Comparison of ENCODE assay signal across 23 cellular contexts in the genomic region with DNA sequence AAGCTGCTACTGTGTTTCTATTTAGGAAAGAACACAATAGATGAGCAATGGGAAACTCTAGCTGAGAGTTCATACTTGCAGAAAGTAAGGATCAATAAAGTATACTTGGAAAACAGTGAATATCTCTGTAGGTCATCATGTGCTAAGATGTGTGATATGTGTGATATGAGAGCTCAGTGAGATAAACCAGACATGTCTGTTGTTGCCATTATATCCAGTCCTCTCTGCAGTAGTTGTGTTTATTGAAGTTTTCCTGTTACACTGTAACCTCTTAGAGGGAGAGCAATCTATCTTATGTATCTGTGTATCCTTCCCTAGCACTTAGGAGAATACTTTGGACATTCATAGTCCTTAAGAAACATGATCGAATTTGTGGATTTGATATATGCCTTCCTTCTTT. TPM values are rescaled to one million over a fixed set of nuclear protein-coding genes. Genes with fewer than 3 reads are reported as not detected.
DNase-seq lines count a peak whose midpoint lies in the region; ATAC-seq and TF ChIP-seq lines count a peak whose summit lies in the region.
"Had no signal": no experiment of that assay in that cellular context is flagged by ENCODE, and none has a peak within 500 bp of the region (broad histone marks: within the 10 kb centered on the region; RNA-seq: fewer than 3 reads in every experiment).

No MANE protein-coding gene starts in this region.

- H3K27me3 ChIP-seq in SK-N-SH (ENCODE audit: insufficient read depth) (no peaks in the 10 kb centered on the region), smooth muscle cell (ENCODE audit: low read depth) (no peaks in the 10 kb centered on the region)

- H3K4me1 Mint-ChIP-seq in activated CD8-positive, alpha-beta memory T cell treated with anti-CD3 and anti-CD28 coated beads, Interleukin-2, amount 10 ng/mL, durations not matched to agents 7 days and 5 days = peaks cover 33% of the 10 kb centered on the region

- no peaks in the 10 kb centered on the region for H3K9me2 ChIP-seq in SK-N-SH

- H2AFZ ChIP-seq in SK-N-SH (ENCODE audit: low read depth) (no peak overlapping the region), smooth muscle cell (ENCODE audit: low read depth) (no peak overlapping the region)

- no peaks in the 10 kb centered on the region for H3K27me3 Mint-ChIP-seq in activated CD8-positive, alpha-beta memory T cell treated with anti-CD3 and anti-CD28 coated beads, Interleukin-2, amount 10 ng/mL, durations not matched to agents 7 days and 5 days

- H3K27ac ChIP-seq in SK-N-SH (ENCODE audit: low read depth in 2 of 2, low read length in 1 of 2) (peak overlapping the region in 1 of 2 experiments; percentile 64; a peak in 2 of 4 replicates), smooth muscle cell (ENCODE audit: low read depth) (no peak overlapping the region)
- H3K27ac ChIP-seq: RWPE1 had no signal

- H3K9ac ChIP-seq in SK-N-SH = no peak overlapping the region
- H3K9ac ChIP-seq in smooth muscle cell (ENCODE audit: low read depth) = no peak overlapping the region

- H3F3A ChIP-seq in SK-N-SH (replicated peaks; ENCODE audit: insufficient read depth) (peaks cover 3% of the 10 kb centered on the region), smooth muscle cell (ENCODE audit: low read depth) (no peaks in the 10 kb centered on the region)

- no peak for DNase-seq in activated CD8-positive, alpha-beta memory T cell treated with anti-CD3 and anti-CD28 coated beads, Interleukin-2, amount 10 ng/mL, durations not matched to agents 7 days and 5 days
- DNase-seq in activated CD8-positive, alpha-beta memory T cell treated with anti-CD3 and anti-CD28 coated beads, Interleukin-2, amount 50 U/mL, for 48 hours = no peak
- DNase-seq in SK-N-SH (peak; percentile 36), fibroblast of villous mesenchyme (ENCODE audit: low read depth) (peak; percentile 56), smooth muscle cell (lab: John Stamatoyannopoulos, UW; ENCODE audit: unreplicated experiment) (no peak), NCI-H2171 treated with DMSO at 0.1 percent for 48 hours (lab: John Stamatoyannopoulos, UW) (no peak)
- DNase-seq in activated CD4-positive, alpha-beta T cell treated with anti-CD3 and anti-CD28 coated beads, Interleukin-2, amount 50 U/mL, for 1 hour = no peak
- DNase-seq: AML-193; C1 segment of cervical spinal cord; CD8-positive, alpha-beta T cell; DND-41; H7; NCI-H1092; NCI-H1436 treated with DMSO at 0.1 percent for 48 hours; NCI-H1930; NCI-H226; NCI-H510A treated with DMSO at 0.1 percent for 48 hours; NCI-H748 treated with DMSO at 0.1 percent for 48 hours; NK-92 treated with Interleukin-12 subunit alpha and Interleukin-12 subunit beta, amount 100 ng/mL, for 24 hours; SHP77 treated with DMSO at 0.1 percent for 48 hours had no signal

- H3K79me2 ChIP-seq in SK-N-SH (ENCODE audit: insufficient read depth) (peaks cover 16% of the 10 kb centered on the region), smooth muscle cell (ENCODE audit: low read depth) (peaks cover 22% of the 10 kb centered on the region)

- CTCF ChIA-PET in activated CD8-positive, alpha-beta memory T cell treated with anti-CD3 and anti-CD28 coated beads, Interleukin-2, amount 10 ng/mL, durations not matched to agents 7 days and 5 days (lab: Charles Lee) = interaction anchor here (1.5 kb wide), 1 partner anchor 12 kb away, joined by 4 read pairs; no protein-coding TSS in a partner anchor
- CTCF ChIA-PET in SK-N-SH (lab: Yijun Ruan, JAX) = interaction anchor here (0.6 to 2.8 kb wide), 6 partner anchors 12 to 152 kb away, joined by 3 to 8 read pairs (median 3); partner anchors contain the start of gene FHIP2A

- peak overlapping the region; percentile 43 for H3K27ac Mint-ChIP-seq in activated CD8-positive, alpha-beta memory T cell treated with anti-CD3 and anti-CD28 coated beads, Interleukin-2, amount 10 ng/mL, durations not matched to agents 7 days and 5 days
- H3K27ac Mint-ChIP-seq: CD8-positive, alpha-beta T cell had no signal

- H3K36me3 Mint-ChIP-seq in activated CD8-positive, alpha-beta memory T cell treated with anti-CD3 and anti-CD28 coated beads, Interleukin-2, amount 10 ng/mL, durations not matched to agents 7 days and 5 days = peaks cover 38% of the 10 kb centered on the region

- H3K4me1 ChIP-seq in SK-N-SH (ENCODE audit: control insufficient read depth in 1 of 2, insufficient read depth in 2 of 2, low read depth in 1 of 2, low read length in 1 of 2) (peaks cover 0 to 18% of the 10 kb centered on the region in 2 experiments; a peak in 2 of 4 replicates), smooth muscle cell (ENCODE audit: low read depth) (no peaks in the 10 kb centered on the region)

- H3K4me2 ChIP-seq in SK-N-SH (no peak overlapping the region), smooth muscle cell (peak overlapping the region; percentile 14)

- TF ChIP-seq CTCF in SK-N-SH (IDR thresholded peaks at IDR 0.05) (no peak), fibroblast of villous mesenchyme (IDR thresholded peaks at IDR 0.05; ENCODE audit: insufficient read depth, low read depth, low read length) (no peak), smooth muscle cell (IDR thresholded peaks at IDR 0.05; ENCODE audit: borderline replicate concordance, insufficient read depth, poor library complexity, severe bottlenecking) (no peak)

- H3K36me3 ChIP-seq in SK-N-SH (replicated peaks in 1 of 2; ENCODE audit: control insufficient read depth in 1 of 2, insufficient read depth in 2 of 2, low read length in 1 of 2) = peaks cover 37 to 44% of the 10 kb centered on the region in 2 experiments
- peaks cover 5% of the 10 kb centered on the region for H3K36me3 ChIP-seq in smooth muscle cell (ENCODE audit: low read depth)

- ATAC-seq in activated CD8-positive, alpha-beta memory T cell treated with anti-CD3 and anti-CD28 coated beads, Interleukin-2, amount 10 ng/mL, durations not matched to agents 7 days and 5 days = no peak
- ATAC-seq in GM18502 (IDR thresholded peaks at IDR 0.05; ENCODE audit: poor library complexity, unreplicated experiment) = no peak
- ATAC-seq: CD8-positive, alpha-beta T cell had no signal

- 0 out of 2 replicates have a peak, but pooled peaks cover 3% of the 10 kb centered on the region for H4K20me1 ChIP-seq in SK-N-SH (ENCODE audit: insufficient read depth)
- peaks cover 45% of the 10 kb centered on the region for H4K20me1 ChIP-seq in smooth muscle cell (ENCODE audit: low read depth)

- peak in 1 of 2 experiments; percentile 80; a peak in 2 of 4 replicates for TF ChIP-seq EP300 in SK-N-SH (IDR thresholded peaks at IDR 0.05; ENCODE audit: borderline replicate concordance in 1 of 2, low read depth in 1 of 2, low read length in 1 of 2)

- no peaks in the 10 kb centered on the region for H3K9me3 Mint-ChIP-seq in activated CD8-positive, alpha-beta memory T cell treated with anti-CD3 and anti-CD28 coated beads, Interleukin-2, amount 10 ng/mL, durations not matched to agents 7 days and 5 days (ENCODE audit: low read depth)
- H3K9me3 Mint-ChIP-seq: CD8-positive, alpha-beta T cell had no signal

- 14% methylated on average over 1 of the region's 1 CpG for WGBS in SK-N-SH (ENCODE audit: low lambda C conversion rate)
- 89% methylated on average over 1 of the region's 1 CpG for WGBS in smooth muscle cell (ENCODE audit: low lambda C conversion rate)

- H3K4me3 Mint-ChIP-seq in activated CD8-positive, alpha-beta memory T cell treated with anti-CD3 and anti-CD28 coated beads, Interleukin-2, amount 10 ng/mL, durations not matched to agents 7 days and 5 days = no peak overlapping the region
- H3K4me3 Mint-ChIP-seq: CD8-positive, alpha-beta T cell had no signal

- H3K9me3 ChIP-seq in SK-N-SH (no peaks in the 10 kb centered on the region), smooth muscle cell (replicated peaks; ENCODE audit: low read depth) (no peaks in the 10 kb centered on the region)

- no peak overlapping the region for H3K4me3 ChIP-seq in SK-N-SH (ENCODE audit: low read depth in 2 of 2, low read length in 1 of 2)
- no peak overlapping the region for H3K4me3 ChIP-seq in fibroblast of villous mesenchyme (ENCODE audit: low read depth, low read length)
- no peak overlapping the region for H3K4me3 ChIP-seq in smooth muscle cell
- H3K4me3 ChIP-seq: GM12878 had no signal

- POLR2A ChIA-PET in SK-N-SH (lab: Yijun Ruan, JAX) = interaction anchor here (1.9 kb wide), 1 partner anchor 19 kb away, joined by 8 read pairs; the partner anchor contains the start of gene TRUB1

- TF ChIP-seq RAD21 in SK-N-SH (IDR thresholded peaks at IDR 0.05; ENCODE audit: low read length) = no peak

TF ChIP-seq in SK-N-SH, 30 proteins besides CTCF, POLR2A, EP300 and RAD21 (continues in another document):
- no peak for TF ChIP-seq MXI1 (IDR thresholded peaks at IDR 0.05; ENCODE audit: low read depth, low read length)
- TF ChIP-seq, protein P1, sequence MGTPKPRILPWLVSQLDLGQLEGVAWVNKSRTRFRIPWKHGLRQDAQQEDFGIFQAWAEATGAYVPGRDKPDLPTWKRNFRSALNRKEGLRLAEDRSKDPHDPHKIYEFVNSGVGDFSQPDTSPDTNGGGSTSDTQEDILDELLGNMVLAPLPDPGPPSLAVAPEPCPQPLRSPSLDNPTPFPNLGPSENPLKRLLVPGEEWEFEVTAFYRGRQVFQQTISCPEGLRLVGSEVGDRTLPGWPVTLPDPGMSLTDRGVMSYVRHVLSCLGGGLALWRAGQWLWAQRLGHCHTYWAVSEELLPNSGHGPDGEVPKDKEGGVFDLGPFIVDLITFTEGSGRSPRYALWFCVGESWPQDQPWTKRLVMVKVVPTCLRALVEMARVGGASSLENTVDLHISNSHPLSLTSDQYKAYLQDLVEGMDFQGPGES (IDR thresholded peaks at IDR 0.05; ENCODE audit: low read depth, low read length) = no peak
- TF ChIP-seq PBX3 (IDR thresholded peaks at IDR 0.05) = no peak
- no peak for TF ChIP-seq YY1 (IDR thresholded peaks at IDR 0.05; ENCODE audit: low read depth)
- peak; percentile 18 for TF ChIP-seq CHD2 (IDR thresholded peaks at IDR 0.05; ENCODE audit: low read length, partially characterized antibody)
- no peak for TF ChIP-seq FOXM1 (IDR thresholded peaks at IDR 0.05; ENCODE audit: low read depth)
- TF ChIP-seq SIN3A (IDR thresholded peaks at IDR 0.05; ENCODE audit: borderline replicate concordance, low read depth, low read length) = no peak

RNA-seq across cellular contexts. Expression of gene TRUB1, which starts 19.1 kb away (rescaled TPM):
- 10 to 100 TPM; 16.3 to 22.6 TPM for total RNA-seq in activated CD8-positive, alpha-beta memory T cell treated with anti-CD3 and anti-CD28 coated beads, Interleukin-2, amount 10 ng/mL, durations not matched to agents 7 days and 5 days
- polyA plus RNA-seq in SK-N-SH (2012; rRNA removed) (9.9 and 11.1 TPM in 2 replicates), smooth muscle cell (9.0 and 10.8 TPM in 2 replicates)
- 11.6 and 16.6 TPM in 2 replicates for polyA plus RNA-seq in SK-N-SH (2012; cell fraction: cytosol; rRNA removed)
- polyA plus RNA-seq in SK-N-SH (2012; cell fraction: nucleus; rRNA removed) = 7.9 and 8.3 TPM in 2 replicates
- total RNA-seq in fibroblast of villous mesenchyme (24.8 and 42.3 TPM in 2 replicates), smooth muscle cell (25.4 and 33.1 TPM in 2 replicates)

Comparison
In these comparisons a context has a peak if more than half of its experiments do, and no peak if none do; other contexts are left out.
1. DNase-seq: peak in SK-N-SH (single experiment) and fibroblast of villous mesenchyme (single experiment); none in activated CD8-positive, alpha-beta memory T cell treated with anti-CD3 and anti-CD28 coated beads, Interleukin-2, amount 10 ng/mL, durations not matched to agents 7 days and 5 days (single experiment), activated CD8-positive, alpha-beta memory T cell treated with anti-CD3 and anti-CD28 coated beads, Interleukin-2, amount 50 U/mL, for 48 hours (single experiment), smooth muscle cell (single experiment), NCI-H2171 treated with DMSO at 0.1 percent for 48 hours (single experiment) and activated CD4-positive, alpha-beta T cell treated with anti-CD3 and anti-CD28 coated beads, Interleukin-2, amount 50 U/mL, for 1 hour (single experiment).